In the genomic region with DNA sequence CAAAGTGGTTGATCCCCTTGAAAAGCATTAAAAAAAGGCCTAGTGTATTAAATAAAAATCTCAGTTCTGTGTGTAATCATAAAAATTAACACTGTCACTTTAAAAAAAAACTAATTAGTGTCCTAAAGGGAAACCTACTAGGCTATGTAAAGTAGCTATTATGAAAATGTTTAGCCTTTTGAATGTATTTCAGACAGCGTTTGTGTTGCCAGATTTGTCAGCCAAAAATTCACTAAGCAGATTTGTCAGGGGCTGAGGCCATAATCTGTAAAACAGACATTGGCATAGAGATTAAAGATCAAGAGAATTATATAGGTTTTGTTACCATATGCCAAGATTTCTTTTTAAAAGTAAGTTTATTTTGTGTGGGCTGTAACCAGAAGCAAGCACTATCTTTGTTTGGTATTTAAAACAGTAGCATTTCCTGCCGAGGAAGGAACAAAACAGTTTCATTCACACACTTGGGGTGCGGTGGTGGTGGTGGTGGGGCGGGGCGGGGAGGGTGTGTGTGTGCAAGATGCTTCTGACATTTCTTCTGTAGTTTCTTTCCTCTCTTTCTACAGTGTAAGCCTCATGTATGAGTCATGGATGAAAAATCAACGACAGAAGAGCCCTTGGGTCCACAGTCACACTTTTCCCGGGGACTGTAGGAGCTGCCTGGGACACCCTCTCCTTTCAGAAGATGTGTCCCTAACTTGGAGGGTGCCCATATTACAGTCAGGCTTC, we compare ENCODE assay signal across 10 cellular contexts.
A peak's percentile ranks its signal among the peaks of the same experiment; 100 is the strongest.
DNase-seq lines count a peak whose midpoint lies in the region; ATAC-seq and TF ChIP-seq lines count a peak whose summit lies in the region.
"Had no signal": no experiment of that assay in that cellular context is flagged by ENCODE, and none has a peak within 500 bp of the region (broad histone marks: within the 10 kb centered on the region; RNA-seq: fewer than 3 reads in every experiment).

No MANE protein-coding gene starts in this region.

- no peaks in the 10 kb centered on the region for H3K9me3 ChIP-seq in endodermal cell (ENCODE audit: control insufficient read depth, low read length)

- no peaks in the 10 kb centered on the region for H3K27me3 Mint-ChIP-seq in endodermal cell (ENCODE audit: insufficient read depth)
- no peaks in the 10 kb centered on the region for H3K27me3 Mint-ChIP-seq in mesothelial cell of epicardium (ENCODE audit: low read depth)

- TF ChIP-seq CTCF in endodermal cell (conservative IDR thresholded peaks at IDR 0.05) = no peak
- no peak for TF ChIP-seq CTCF in mesothelial cell of epicardium (IDR thresholded peaks at IDR 0.05; ENCODE audit: unreplicated experiment)

- H3K27ac Mint-ChIP-seq in endodermal cell (peak overlapping the region; percentile 36), mesothelial cell of epicardium (no peak overlapping the region)
- H3K27ac Mint-ChIP-seq: CD4-positive, alpha-beta memory T cell had no signal

- H3K27ac ChIP-seq in ACC112 (ENCODE audit: low read depth, low read length) (no peak overlapping the region), endodermal cell (ENCODE audit: low read depth, low read length) (no peak overlapping the region)

- H3K9ac ChIP-seq in endodermal cell (ENCODE audit: extremely low read depth, low read length, poor library complexity, severe bottlenecking) = no peak overlapping the region

- intact Hi-C loops in left colon (cut with DNase I, micrococcal nuclease) = no loop called here

- H3K36me3 ChIP-seq in ACC112 (ENCODE audit: insufficient read depth, low read length) (no peaks in the 10 kb centered on the region), endodermal cell (ENCODE audit: control insufficient read depth, insufficient read depth, low read length) (no peaks in the 10 kb centered on the region)

- peaks cover 6% of the 10 kb centered on the region for H3K4me1 ChIP-seq in ACC112 (ENCODE audit: control insufficient read depth, insufficient read depth, low read length, unreplicated experiment)
- H3K4me1 ChIP-seq in endodermal cell (ENCODE audit: control insufficient read depth, insufficient read depth, low read length) = no peaks in the 10 kb centered on the region

- H3K4me3 Mint-ChIP-seq in endodermal cell = no peak overlapping the region
- no peak overlapping the region for H3K4me3 Mint-ChIP-seq in mesothelial cell of epicardium
- H3K4me3 Mint-ChIP-seq: CD4-positive, alpha-beta memory T cell had no signal

- no peaks in the 10 kb centered on the region for H3K9me3 Mint-ChIP-seq in endodermal cell
- no peaks in the 10 kb centered on the region for H3K9me3 Mint-ChIP-seq in mesothelial cell of epicardium
- H3K9me3 Mint-ChIP-seq: CD4-positive, alpha-beta memory T cell had no signal

- peak overlapping the region; percentile 83 for H2AFZ ChIP-seq in ACC112 (ENCODE audit: low read length, unreplicated experiment)

- no peaks in the 10 kb centered on the region for H3K36me3 Mint-ChIP-seq in endodermal cell (ENCODE audit: low read depth)
- no peaks in the 10 kb centered on the region for H3K36me3 Mint-ChIP-seq in mesothelial cell of epicardium
- H3K36me3 Mint-ChIP-seq: CD4-positive, alpha-beta memory T cell had no signal

- DNase-seq in NCI-H524 treated with DMSO at 0.1 percent for 48 hours (lab: John Stamatoyannopoulos, UW) = peak; percentile 95
- DNase-seq in endodermal cell = peak; percentile 50
- no peak for DNase-seq in mesothelial cell of epicardium (ENCODE audit: low spot score in 2 of 2, unreplicated experiment in 2 of 2)
- DNase-seq in left colon = no peak
- no peak for DNase-seq in HUDEP-2 (lab: John Stamatoyannopoulos, UW; ENCODE audit: unreplicated experiment in 76 of 76)
- no peak for DNase-seq in mucosa of gallbladder (ENCODE audit: low spot score)
- DNase-seq: CD4-positive, alpha-beta memory T cell; NCI-H526 treated with DMSO at 0.1 percent for 48 hours had no signal

- ATAC-seq in GM21367 (IDR thresholded peaks at IDR 0.05; ENCODE audit: unreplicated experiment) (peak; percentile 62), left colon (no peak)

- H3K4me1 Mint-ChIP-seq in endodermal cell (peaks cover 18% of the 10 kb centered on the region), mesothelial cell of epicardium (peaks cover 19% of the 10 kb centered on the region)

- H3K4me3 ChIP-seq in ACC112 (ENCODE audit: low read depth, low read length) = no peak overlapping the region
- no peak overlapping the region for H3K4me3 ChIP-seq in endodermal cell (ENCODE audit: low read length)

- no peaks in the 10 kb centered on the region for H3K79me2 ChIP-seq in ACC112 (ENCODE audit: control insufficient read depth, insufficient read depth, low read length, unreplicated experiment)

- H3K27me3 ChIP-seq in ACC112 (ENCODE audit: insufficient read depth, low read length) (no peaks in the 10 kb centered on the region), endodermal cell (ENCODE audit: control insufficient read depth, insufficient read depth, low read length, poor library complexity, severe bottlenecking) (no peaks in the 10 kb centered on the region)

- WGBS in endodermal cell (ENCODE audit: insufficient coverage in 1 of 2, insufficient read length in 1 of 2), 2 experiments = 70 to 75% methylated on average over 3 to 7 of the region's 7 CpGs

Comparison
In these comparisons a context has a peak if more than half of its experiments do, and no peak if none do; other contexts are left out.
1. DNase-seq: peak in NCI-H524 treated with DMSO at 0.1 percent for 48 hours (single experiment) and endodermal cell (single experiment); none in mesothelial cell of epicardium (0 of 2), left colon (0 of 2), HUDEP-2 (0 of 76) and mucosa of gallbladder (single experiment).